21 cellular contexts compared by ENCODE assay signal in the genomic region with DNA sequence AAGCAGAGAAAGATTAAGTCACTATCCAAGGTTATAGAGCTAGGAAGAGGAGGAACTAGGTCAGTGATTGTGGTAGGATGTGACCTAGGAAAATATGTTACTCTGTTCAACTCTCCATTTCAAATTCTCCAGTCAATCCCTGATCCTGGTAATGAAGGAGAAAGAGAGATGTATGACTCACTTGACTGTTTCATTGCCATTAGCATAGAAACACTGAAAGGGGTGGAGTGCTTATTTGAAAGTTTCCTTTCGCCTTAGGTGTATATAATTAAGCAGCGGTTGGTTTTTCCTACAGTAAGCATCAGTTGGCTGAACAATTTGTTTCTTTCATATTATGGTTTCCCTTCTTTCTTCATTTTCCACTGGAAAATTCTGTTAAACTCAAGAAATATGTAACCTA.
"Had no signal": no experiment of that assay in that cellular context is flagged by ENCODE, and none has a peak within 500 bp of the region (broad histone marks: within the 10 kb centered on the region; RNA-seq: fewer than 3 reads in every experiment).

No MANE protein-coding gene starts in this region.

- H3K4me3 ChIP-seq: heart right ventricle, left ventricle myocardium inferior, ovary, psoas muscle, upper lobe of left lung had no signal

- H3K27me3 ChIP-seq: heart right ventricle, ovary, upper lobe of left lung had no signal

- H3K4me1 ChIP-seq: heart right ventricle, left ventricle myocardium inferior, psoas muscle, upper lobe of left lung had no signal

- ATAC-seq: activated CD4-positive, alpha-beta T cell treated with anti-CD3 and anti-CD28 coated beads for 36 hours; effector memory CD8-positive, alpha-beta T cell; heart right ventricle; natural killer cell treated with Interleukin-12 subunit alpha and Interleukin-12 subunit beta and Interleukin-15 and Interleukin-18, amount 100 ng/mL, for 72 hours; psoas muscle; right cardiac atrium; stimulated activated naive CD8-positive, alpha-beta T cell treated with anti-CD3 and anti-CD28 coated beads, Interleukin-15, Interleukin-2, amounts not matched to agents 100 U/mL and 50 U/mL, for 24 hours had no signal

- H3K27ac ChIP-seq: heart right ventricle, left ventricle myocardium inferior, ovary, psoas muscle, upper lobe of left lung had no signal

- H3K9me3 ChIP-seq: heart right ventricle, left ventricle myocardium inferior, ovary, psoas muscle, upper lobe of left lung had no signal

- DNase-seq: activated B cell treated with CpG ODN at 0.5 μM for 24 hours; activated CD4-positive, alpha-beta T cell treated with anti-CD3 and anti-CD28 coated beads for 36 hours; activated CD4-positive, alpha-beta T cell treated with anti-CD3 and anti-CD28 coated beads, Interleukin-2, amount 50 U/mL, for 48 hours; activated naive CD4-positive, alpha-beta T cell treated with Interleukin-2 at 50 U/mL for 16 hours; activated naive CD8-positive, alpha-beta T cell treated with anti-CD3 and anti-CD28 coated beads for 36 hours; activated T-cell treated with anti-CD3 and anti-CD28 coated beads, Interleukin-2, amount 50 U/mL, for 48 hours; caudate nucleus; dermis blood vessel endothelial cell; effector memory CD8-positive, alpha-beta T cell; heart right ventricle; kidney glomerular epithelial cell; left ventricle myocardium inferior; ovary; psoas muscle; right cardiac atrium; stimulated activated CD4-positive, alpha-beta T cell treated with anti-CD3 and anti-CD28 coated beads, Interleukin-12 subunit alpha, Interleukin-12 subunit beta, amount 100 ng/mL, for 4 hours; stimulated activated CD4-positive, alpha-beta T cell treated with anti-CD3 and anti-CD28 coated beads, Interleukin-4, amount 100 ng/mL, for 4 hours; stimulated activated naive CD8-positive, alpha-beta T cell treated with anti-CD3 and anti-CD28 coated beads, Interleukin-15, Interleukin-2, amounts not matched to agents 100 U/mL and 50 U/mL, for 24 hours; T1000; upper lobe of left lung had no signal

- H3K36me3 ChIP-seq: heart right ventricle, left ventricle myocardium inferior, ovary, upper lobe of left lung had no signal
